8 cellular contexts compared by ENCODE assay signal in the genomic region with DNA sequence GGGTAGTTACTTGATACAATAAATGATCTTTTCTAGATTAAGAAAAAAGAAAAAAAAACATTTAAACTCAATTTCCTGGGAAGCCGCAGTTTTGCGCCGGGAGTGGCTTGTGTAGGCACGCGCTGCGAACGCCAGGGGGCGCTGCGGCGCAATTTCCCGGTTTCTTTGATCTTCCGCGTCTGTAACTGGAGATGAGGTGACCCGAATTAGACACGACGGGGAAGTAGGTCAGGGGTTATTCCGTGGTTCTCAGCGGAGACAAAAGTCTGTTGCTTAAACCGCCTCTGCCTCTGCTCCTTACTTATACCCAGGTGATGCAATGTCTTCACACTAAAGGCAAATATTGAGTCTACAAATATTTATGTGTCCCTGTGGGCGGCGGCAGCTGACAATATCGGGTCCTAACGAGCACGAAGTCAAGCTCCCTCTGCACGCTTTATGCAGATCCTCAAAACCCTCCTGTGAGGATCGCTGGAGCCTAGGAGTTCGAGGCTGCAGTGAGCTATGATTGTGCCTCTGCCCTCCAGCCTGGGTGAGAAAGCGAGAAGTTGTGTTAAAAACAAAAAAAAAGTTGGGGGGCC. TPM values are rescaled to one million over a fixed set of nuclear protein-coding genes. Genes with fewer than 3 reads are reported as not detected.
A peak's percentile ranks its signal among the peaks of the same experiment; 100 is the strongest.
DNase-seq lines count a peak whose midpoint lies in the region; ATAC-seq and TF ChIP-seq lines count a peak whose summit lies in the region.

No MANE protein-coding gene starts in this region.

- H3K27me3 ChIP-seq in RWPE2 (ENCODE audit: insufficient read depth, poor library complexity, severe bottlenecking), result no peaks in the 10 kb centered on the region

- no peaks in the 10 kb centered on the region for H3K9me3 ChIP-seq in RWPE2 (ENCODE audit: severe bottlenecking)

- H3K36me3 ChIP-seq in RWPE2 (ENCODE audit: low read depth), result no peaks in the 10 kb centered on the region

- ATAC-seq in RWPE2 (ENCODE audit: low read depth) (peak; percentile 53; the same call in 2 of the 3 replicates), HG02763 (IDR thresholded peaks at IDR 0.05; ENCODE audit: unreplicated experiment) (no peak)
- peak; percentile 93 for ATAC-seq in activated T-helper 17 cell treated with anti-CD3 and anti-CD28 coated beads, Interleukin-2, amount 50 U/mL, for 72 hours (replicated peaks)
- peak; percentile 73 for ATAC-seq in stimulated activated naive CD8-positive, alpha-beta T cell treated with anti-CD3 and anti-CD28 coated beads, Interleukin-15, Interleukin-2, amounts not matched to agents 100 U/mL and 50 U/mL, for 24 hours

- H3K4me3 ChIP-seq in RWPE2 (ENCODE audit: severe bottlenecking) (no peak overlapping the region), fibroblast of mammary gland (ENCODE audit: control insufficient read depth, low read depth, low read length) (peak overlapping the region; percentile 7)

- peak; percentile 83 for DNase-seq in Daoy (ENCODE audit: low read depth)
- DNase-seq in LHCN-M2 (ENCODE audit: low read depth), result peak; percentile 67
- DNase-seq in RWPE2 (ENCODE audit: low spot score), result no peak
- peak; percentile 82 for DNase-seq in fibroblast of mammary gland (ENCODE audit: low read depth)
- peak; percentile 88 for DNase-seq in stimulated activated naive CD8-positive, alpha-beta T cell treated with anti-CD3 and anti-CD28 coated beads, Interleukin-15, Interleukin-2, amounts not matched to agents 100 U/mL and 50 U/mL, for 24 hours

- H3K27me3 Mint-ChIP-seq in activated T-helper 17 cell treated with anti-CD3 and anti-CD28 coated beads, Interleukin-2, amount 50 U/mL, for 72 hours, result no peaks in the 10 kb centered on the region
- peaks cover 24% of the 10 kb centered on the region for H3K27me3 Mint-ChIP-seq in nephron (ENCODE audit: low read depth)

- peak overlapping the region; percentile 80 for H3K4me3 Mint-ChIP-seq in activated T-helper 17 cell treated with anti-CD3 and anti-CD28 coated beads, Interleukin-2, amount 50 U/mL, for 72 hours
- H3K4me3 Mint-ChIP-seq in nephron, result peak overlapping the region; percentile 37 to 74 (median 61)

- no peak overlapping the region for H3K27ac ChIP-seq in RWPE2 (ENCODE audit: poor library complexity, severe bottlenecking)

- peaks cover 11% of the 10 kb centered on the region for H3K4me1 Mint-ChIP-seq in activated T-helper 17 cell treated with anti-CD3 and anti-CD28 coated beads, Interleukin-2, amount 50 U/mL, for 72 hours
- H3K4me1 Mint-ChIP-seq in nephron, result peaks cover 10% of the 10 kb centered on the region

- H3K4me1 ChIP-seq in RWPE2 (ENCODE audit: insufficient read depth, poor library complexity, severe bottlenecking), result no peaks in the 10 kb centered on the region

- TF ChIP-seq CTCF in RWPE2 (IDR thresholded peaks at IDR 0.05; ENCODE audit: poor library complexity, severe bottlenecking) (peak; percentile 89), fibroblast of mammary gland (conservative IDR thresholded peaks at IDR 0.05; ENCODE audit: control insufficient read depth, insufficient read depth, low read depth, low read length) (peak; percentile 88), nephron (IDR thresholded peaks at IDR 0.05; ENCODE audit: unreplicated experiment in 3 of 3) (peak; percentile 99 to 100 (median 100))

- H3K36me3 Mint-ChIP-seq in activated T-helper 17 cell treated with anti-CD3 and anti-CD28 coated beads, Interleukin-2, amount 50 U/mL, for 72 hours (ENCODE audit: low read depth), result no peaks in the 10 kb centered on the region
- no peaks in the 10 kb centered on the region for H3K36me3 Mint-ChIP-seq in nephron (ENCODE audit: low read depth)

- H3K9me3 Mint-ChIP-seq in activated T-helper 17 cell treated with anti-CD3 and anti-CD28 coated beads, Interleukin-2, amount 50 U/mL, for 72 hours, result no peaks in the 10 kb centered on the region
- H3K9me3 Mint-ChIP-seq in nephron, result no peaks in the 10 kb centered on the region

- H3K27ac Mint-ChIP-seq in activated T-helper 17 cell treated with anti-CD3 and anti-CD28 coated beads, Interleukin-2, amount 50 U/mL, for 72 hours, result peak overlapping the region; percentile 82
- peak overlapping the region in 1 of 3 experiments; percentile 68 for H3K27ac Mint-ChIP-seq in nephron

RNA-seq across cellular contexts. Expression of gene STXBP2, which starts 15.2 kb away (rescaled TPM):
- 11.7 and 15.8 TPM in 2 replicates for total RNA-seq in Daoy (2014; rRNA removed; shearing (Covaris generic))
- total RNA-seq in LHCN-M2 (2014; rRNA removed), result 0.11 TPM in 1 of 2 replicates, not detected in the other
- 0.29 TPM for polyA plus RNA-seq in LHCN-M2 (2012)
- total RNA-seq in activated T-helper 17 cell treated with anti-CD3 and anti-CD28 coated beads, Interleukin-2, amount 50 U/mL, for 72 hours, result 100 to 1,000 TPM; 113 to 154 TPM

RNA-seq across cellular contexts. Expression of gene RETN, which starts 16.7 kb away (rescaled TPM):
- total RNA-seq in Daoy (2014; rRNA removed; shearing (Covaris generic)), result not detected in 2 replicates
- not detected in 2 replicates for total RNA-seq in LHCN-M2 (2014; rRNA removed)
- not detected for polyA plus RNA-seq in LHCN-M2 (2012)
- total RNA-seq in activated T-helper 17 cell treated with anti-CD3 and anti-CD28 coated beads, Interleukin-2, amount 50 U/mL, for 72 hours, result not detected

RNA-seq across cellular contexts. Expression of gene PCP2, which starts 18.6 kb away (rescaled TPM):
- not detected in 2 replicates for total RNA-seq in Daoy (2014; rRNA removed; shearing (Covaris generic))
- not detected in 2 replicates for total RNA-seq in LHCN-M2 (2014; rRNA removed)
- polyA plus RNA-seq in LHCN-M2 (2012), result not detected
- 10 to 100 TPM in 1 of 2 donors, 1 to 10 TPM in 1; 3.6 to 19.5 TPM for total RNA-seq in activated T-helper 17 cell treated with anti-CD3 and anti-CD28 coated beads, Interleukin-2, amount 50 U/mL, for 72 hours

RNA-seq across cellular contexts. Expression of gene PET100, which starts 22.6 kb away (rescaled TPM):
- 31.9 and 135 TPM in 2 replicates for total RNA-seq in Daoy (2014; rRNA removed; shearing (Covaris generic))
- total RNA-seq in LHCN-M2 (2014; rRNA removed), result 6.4 and 13.1 TPM in 2 replicates
- polyA plus RNA-seq in LHCN-M2 (2012), result 138 TPM
- 10 to 100 TPM; 90.1 to 93.7 TPM for total RNA-seq in activated T-helper 17 cell treated with anti-CD3 and anti-CD28 coated beads, Interleukin-2, amount 50 U/mL, for 72 hours

RNA-seq across cellular contexts. Expression of gene XAB2, which starts 22.8 kb away (rescaled TPM):
- 47.3 and 48.9 TPM in 2 replicates for total RNA-seq in Daoy (2014; rRNA removed; shearing (Covaris generic))
- 37.1 and 39.0 TPM in 2 replicates for total RNA-seq in LHCN-M2 (2014; rRNA removed)
- 27.3 TPM for polyA plus RNA-seq in LHCN-M2 (2012)
- 10 to 100 TPM; 39.0 to 53.8 TPM for total RNA-seq in activated T-helper 17 cell treated with anti-CD3 and anti-CD28 coated beads, Interleukin-2, amount 50 U/mL, for 72 hours

Comparison
In these comparisons a context has a peak if more than half of its experiments do, and no peak if none do; other contexts are left out.
1. RNA of gene STXBP2, which starts 15.2 kb away (total RNA-seq): 113 to 154 TPM in activated T-helper 17 cell treated with anti-CD3 and anti-CD28 coated beads, Interleukin-2, amount 50 U/mL, for 72 hours and 11.7 to 15.8 TPM in Daoy; 0.11 TPM in LHCN-M2; every median in the first group is over 10 times any median in the second.
2. Peak in every context shown above with its lines, with median percentiles within 50 percentile points of each other: CTCF ChIP-seq.